18 cellular contexts compared by ENCODE assay signal in genomic region chr18:77030201-77030600, GRCh38.
DNase-seq lines count a peak whose midpoint lies in the region; ATAC-seq lines count a peak whose summit lies in the region.
"Had no signal": no experiment of that assay in that cellular context is flagged by ENCODE, and none has a peak within 500 bp of the region (broad histone marks: within the 10 kb centered on the region; RNA-seq: fewer than 3 reads in every experiment).

No MANE protein-coding gene starts in this region.

- H3K4me1 Mint-ChIP-seq in CD4-positive, CD25-positive, alpha-beta regulatory T cell, result peaks cover 8 to 41% (median 29%) of the 10 kb centered on the region in 4 donors
- peaks cover 72 to 78% of the 10 kb centered on the region in 2 donors for H3K4me1 Mint-ChIP-seq in immature natural killer cell
- peaks cover 55% of the 10 kb centered on the region for H3K4me1 Mint-ChIP-seq in stimulated activated effector memory CD8-positive, alpha-beta T cell treated with anti-CD3 and anti-CD28 coated beads, Interleukin-12 subunit alpha, Interleukin-12 subunit beta, amount 100 ng/mL, for 72 hours

- H3K27ac Mint-ChIP-seq in CD4-positive, CD25-positive, alpha-beta regulatory T cell, result peak overlapping the region in 2 of 3 donors; percentile 67 to 81
- H3K27ac Mint-ChIP-seq in immature natural killer cell, result peak overlapping the region in 5 of 6 donors; percentile 9 to 74 (median 60)
- H3K27ac Mint-ChIP-seq in stimulated activated effector memory CD8-positive, alpha-beta T cell treated with anti-CD3 and anti-CD28 coated beads, Interleukin-12 subunit alpha, Interleukin-12 subunit beta, amount 100 ng/mL, for 72 hours, result peak overlapping the region; percentile 78

- peaks cover 42% of the 10 kb centered on the region for H3K36me3 ChIP-seq in CD4-positive, CD25-positive, alpha-beta regulatory T cell (ENCODE audit: control insufficient read depth, insufficient read depth, low read length)
- H3K36me3 ChIP-seq: BE2C had no signal

- no peak overlapping the region for H3K27ac ChIP-seq in CD4-positive, CD25-positive, alpha-beta regulatory T cell (ENCODE audit: insufficient read depth, low read length, poor library complexity, severe bottlenecking)
- peak overlapping the region; percentile 88 for H3K27ac ChIP-seq in angular gyrus (ENCODE audit: low read depth, low read length)

- H3K27me3 ChIP-seq in CD4-positive, CD25-positive, alpha-beta regulatory T cell (ENCODE audit: control insufficient read depth, insufficient read depth, low read length), result no peaks in the 10 kb centered on the region
- H3K27me3 ChIP-seq: BE2C had no signal

- intact Hi-C loops in cardiac septum (cut with DNase I), result no loop called here

- no peak overlapping the region for H3K4me3 Mint-ChIP-seq in CD4-positive, CD25-positive, alpha-beta regulatory T cell
- H3K4me3 Mint-ChIP-seq in immature natural killer cell, result peak overlapping the region in 1 of 5 donors; percentile 28
- H3K4me3 Mint-ChIP-seq in stimulated activated effector memory CD8-positive, alpha-beta T cell treated with anti-CD3 and anti-CD28 coated beads, Interleukin-12 subunit alpha, Interleukin-12 subunit beta, amount 100 ng/mL, for 72 hours, result no peak overlapping the region
- H3K4me3 Mint-ChIP-seq: CD4-positive, alpha-beta memory T cell had no signal

- H3K9me3 Mint-ChIP-seq in CD4-positive, CD25-positive, alpha-beta regulatory T cell, result no peaks in the 10 kb centered on the region
- no peaks in the 10 kb centered on the region for H3K9me3 Mint-ChIP-seq in immature natural killer cell
- H3K9me3 Mint-ChIP-seq in stimulated activated effector memory CD8-positive, alpha-beta T cell treated with anti-CD3 and anti-CD28 coated beads, Interleukin-12 subunit alpha, Interleukin-12 subunit beta, amount 100 ng/mL, for 72 hours, result no peaks in the 10 kb centered on the region

- peaks cover 31% of the 10 kb centered on the region for H3K36me3 Mint-ChIP-seq in CD4-positive, CD25-positive, alpha-beta regulatory T cell
- H3K36me3 Mint-ChIP-seq in immature natural killer cell, result peaks cover 3 to 14% (median 7%) of the 10 kb centered on the region in 3 donors
- H3K36me3 Mint-ChIP-seq in stimulated activated effector memory CD8-positive, alpha-beta T cell treated with anti-CD3 and anti-CD28 coated beads, Interleukin-12 subunit alpha, Interleukin-12 subunit beta, amount 100 ng/mL, for 72 hours, result peaks cover 30% of the 10 kb centered on the region

- peaks cover 4% of the 10 kb centered on the region for H3K4me1 ChIP-seq in CD4-positive, CD25-positive, alpha-beta regulatory T cell (ENCODE audit: control insufficient read depth, insufficient read depth, low read length, poor library complexity, severe bottlenecking)
- H3K4me1 ChIP-seq: BE2C had no signal

- no peak for ATAC-seq in CD4-positive, CD25-positive, alpha-beta regulatory T cell (ENCODE audit: low read depth in 2 of 2)
- ATAC-seq in stimulated activated effector memory CD8-positive, alpha-beta T cell treated with anti-CD3 and anti-CD28 coated beads, Interleukin-12 subunit alpha, Interleukin-12 subunit beta, amount 100 ng/mL, for 72 hours, result no peak
- ATAC-seq in GM21423 (IDR thresholded peaks at IDR 0.05; ENCODE audit: unreplicated experiment), result no peak
- ATAC-seq in stimulated activated naive CD8-positive, alpha-beta T cell treated with anti-CD3 and anti-CD28 coated beads, Interleukin-15, Interleukin-2, amounts not matched to agents 100 U/mL and 50 U/mL, for 24 hours, result no peak

- DNase-seq in CD4-positive, CD25-positive, alpha-beta regulatory T cell, result no peak
- DNase-seq in immature natural killer cell (no peak), ecto neural progenitor cell (ENCODE audit: low spot score) (no peak), cardiac septum (ENCODE audit: low spot score) (no peak)
- no peak for DNase-seq in stimulated activated effector memory CD8-positive, alpha-beta T cell treated with anti-CD3 and anti-CD28 coated beads, Interleukin-12 subunit alpha, Interleukin-12 subunit beta, amount 100 ng/mL, for 72 hours (ENCODE audit: low spot score in 2 of 2)
- no peak for DNase-seq in stimulated activated naive CD8-positive, alpha-beta T cell treated with anti-CD3 and anti-CD28 coated beads, Interleukin-15, Interleukin-2, amounts not matched to agents 100 U/mL and 50 U/mL, for 24 hours
- DNase-seq: BE2C; Calu3; CD4-positive, alpha-beta memory T cell; GF-D8; MM.1S; NCI-H1105; NCI-H2081 treated with DMSO at 0.1 percent for 48 hours; NCI-H748 treated with DMSO at 0.1 percent for 48 hours; NK-92 treated with Interleukin-12 subunit alpha and Interleukin-12 subunit beta, amount 100 ng/mL, for 24 hours; Right ventricle myocardium superior had no signal

- no peaks in the 10 kb centered on the region for H3K27me3 Mint-ChIP-seq in CD4-positive, CD25-positive, alpha-beta regulatory T cell
- H3K27me3 Mint-ChIP-seq in immature natural killer cell (ENCODE audit: low read depth in 3 of 3), result peaks cover 6 to 28% (median 20%) of the 10 kb centered on the region in 3 donors
- H3K27me3 Mint-ChIP-seq: CD4-positive, alpha-beta memory T cell had no signal

- no peaks in the 10 kb centered on the region for H3K9me3 ChIP-seq in CD4-positive, CD25-positive, alpha-beta regulatory T cell (ENCODE audit: control insufficient read depth in 2 of 2, low read length in 2 of 2)
- H3K9me3 ChIP-seq: BE2C had no signal

- no peak overlapping the region for H3K4me3 ChIP-seq in CD4-positive, CD25-positive, alpha-beta regulatory T cell (ENCODE audit: low read depth, low read length)
